Comparison of ENCODE assay signal across 19 cellular contexts in genomic region chr20:62837091-62837490, GRCh38. TPM values are rescaled to one million over a fixed set of nuclear protein-coding genes. Genes with fewer than 3 reads are reported as not detected.
"Had no signal": no experiment of that assay in that cellular context is flagged by ENCODE, and none has a peak within 500 bp of the region (broad histone marks: within the 10 kb centered on the region; RNA-seq: fewer than 3 reads in every experiment).

No MANE protein-coding gene starts in this region.

- H3K27ac Mint-ChIP-seq: activated CD4-positive, alpha-beta T cell treated with anti-CD3 and anti-CD28 coated beads, Interleukin-2, amount 10 ng/mL, durations not matched to agents 7 days and 5 days; activated CD8-positive, alpha-beta T cell treated with anti-CD3 and anti-CD28 coated beads, Interleukin-2, amount 10 ng/mL, durations not matched to agents 7 days and 5 days; endodermal cell had no signal

- H3K27ac ChIP-seq: brain microvascular endothelial cell, epithelial cell of prostate, prostate gland, right atrium auricular region, stomach, upper lobe of left lung had no signal

- H3K27me3 ChIP-seq: brain microvascular endothelial cell, right atrium auricular region, upper lobe of left lung had no signal

- H3K36me3 ChIP-seq: brain microvascular endothelial cell, prostate gland, right atrium auricular region, stomach, upper lobe of left lung had no signal

- ATAC-seq: activated CD4-positive, CD25-positive, alpha-beta regulatory T cell treated with anti-CD3 and anti-CD28 coated beads, Interleukin-2, amount 50 U/mL, for 24 hours; activated CD8-positive, alpha-beta T cell treated with anti-CD3 and anti-CD28 coated beads, Interleukin-2, amount 10 ng/mL, durations not matched to agents 7 days and 5 days; activated T-cell treated with anti-CD3 and anti-CD28 coated beads, Interleukin-2, amount 50 U/mL, for 4 hours had no signal

- H3K4me3 Mint-ChIP-seq: activated CD4-positive, alpha-beta T cell treated with anti-CD3 and anti-CD28 coated beads, Interleukin-2, amount 10 ng/mL, durations not matched to agents 7 days and 5 days; activated CD8-positive, alpha-beta T cell treated with anti-CD3 and anti-CD28 coated beads, Interleukin-2, amount 10 ng/mL, durations not matched to agents 7 days and 5 days; activated T-cell treated with anti-CD3 and anti-CD28 coated beads, Interleukin-2, amount 50 U/mL, for 4 hours; endodermal cell; neural crest cell had no signal

- H3K9me3 ChIP-seq: prostate gland, right atrium auricular region, stomach, upper lobe of left lung had no signal

- H3K9me3 Mint-ChIP-seq: activated CD4-positive, alpha-beta T cell treated with anti-CD3 and anti-CD28 coated beads, Interleukin-2, amount 10 ng/mL, durations not matched to agents 7 days and 5 days; activated T-cell treated with anti-CD3 and anti-CD28 coated beads, Interleukin-2, amount 50 U/mL, for 4 hours; endodermal cell; neural crest cell had no signal

- DNase-seq: activated CD4-positive, alpha-beta T cell treated with anti-CD3 and anti-CD28 coated beads, Interleukin-2, amount 10 ng/mL, durations not matched to agents 7 days and 5 days; activated CD8-positive, alpha-beta T cell treated with anti-CD3 and anti-CD28 coated beads, Interleukin-2, amount 10 ng/mL, durations not matched to agents 7 days and 5 days; activated effector memory CD4-positive, alpha-beta T cell treated with anti-CD3 and anti-CD28 coated beads, Interleukin-2, amount 50 U/mL, for 16 hours; activated naive CD4-positive, alpha-beta T cell treated with anti-CD3 and anti-CD28 coated beads, Interleukin-2, amount 50 U/mL, for 16 hours; activated T-cell treated with anti-CD3 and anti-CD28 coated beads, Interleukin-2, amount 50 U/mL, for 4 hours; brain microvascular endothelial cell; central memory CD4-positive, alpha-beta T cell; endodermal cell; foreskin fibroblast; hippocampal formation; mammary epithelial cell; stomach had no signal

- H3K27me3 Mint-ChIP-seq: activated CD4-positive, alpha-beta T cell treated with anti-CD3 and anti-CD28 coated beads, Interleukin-2, amount 10 ng/mL, durations not matched to agents 7 days and 5 days had no signal

- H3K4me3 ChIP-seq: prostate gland, right atrium auricular region, stomach, upper lobe of left lung had no signal

RNA-seq across cellular contexts. Expression of gene COL9A3, which starts 20.2 kb away (rescaled TPM):
- total RNA-seq: activated CD4-positive, alpha-beta T cell treated with anti-CD3 and anti-CD28 coated beads, Interleukin-2, amount 10 ng/mL, durations not matched to agents 7 days and 5 days; activated CD8-positive, alpha-beta T cell treated with anti-CD3 and anti-CD28 coated beads, Interleukin-2, amount 10 ng/mL, durations not matched to agents 7 days and 5 days; myocyte had no signal
